Comparison of ENCODE assay signal across 10 cellular contexts in the genomic region with DNA sequence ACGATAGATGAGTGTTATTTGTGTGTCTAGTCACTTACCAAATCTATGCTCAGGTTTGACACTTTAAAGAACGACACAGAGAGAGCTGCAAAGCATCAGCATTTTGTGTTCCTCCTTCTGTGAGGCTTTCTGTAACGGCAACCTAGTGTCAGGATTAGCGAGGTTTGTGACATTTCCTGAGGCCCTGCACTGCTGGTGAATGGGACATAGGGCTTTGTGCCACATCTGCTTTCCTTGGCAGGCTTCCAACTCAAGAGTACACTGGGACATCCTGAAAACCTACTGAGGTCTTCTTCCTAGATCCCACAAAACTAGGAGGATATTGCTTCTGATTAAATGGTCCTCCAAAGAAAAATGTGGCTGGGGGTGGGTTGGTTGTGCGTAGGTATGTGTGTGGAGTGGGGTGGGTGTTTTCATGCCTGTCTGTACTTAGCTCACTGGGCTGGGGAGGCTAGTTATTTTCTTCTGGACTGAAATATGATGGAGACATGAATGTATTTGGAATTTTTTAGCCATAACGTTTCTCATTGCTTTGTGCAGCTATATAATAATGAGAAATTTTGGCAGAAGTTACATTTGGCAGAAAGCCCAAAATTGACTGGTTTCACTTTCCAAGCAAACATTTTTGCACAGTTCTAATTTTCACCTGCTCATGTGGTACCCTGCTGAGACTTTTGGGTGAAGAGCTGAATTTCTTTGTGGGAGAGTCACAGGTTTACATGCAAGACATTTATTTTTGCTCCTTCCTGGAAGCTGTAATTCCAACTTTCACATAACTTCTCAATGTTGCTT.
DNase-seq lines count a peak whose midpoint lies in the region; ATAC-seq lines count a peak whose summit lies in the region.
"Had no signal": no experiment of that assay in that cellular context is flagged by ENCODE, and none has a peak within 500 bp of the region (broad histone marks: within the 10 kb centered on the region; RNA-seq: fewer than 3 reads in every experiment).

No MANE protein-coding gene starts in this region.

- 15% methylated on average over 6 of the region's 6 CpGs for WGBS in right cardiac atrium

- peak; percentile 83 to 84 for ATAC-seq in right cardiac atrium
- ATAC-seq in HG02571 (IDR thresholded peaks at IDR 0.05; ENCODE audit: unreplicated experiment) = no peak
- no peak for ATAC-seq in HG03342 (IDR thresholded peaks at IDR 0.05; ENCODE audit: unreplicated experiment)

- H3K36me3 ChIP-seq in BLaER1 (no peaks in the 10 kb centered on the region), SJCRH30 (no peaks in the 10 kb centered on the region)

- H3K27me3 ChIP-seq in BLaER1 = no peaks in the 10 kb centered on the region
- 0 out of 2 replicates have a peak, but pooled peaks cover 2% of the 10 kb centered on the region for H3K27me3 ChIP-seq in SJCRH30
- no peaks in the 10 kb centered on the region for H3K27me3 ChIP-seq in right cardiac atrium (ENCODE audit: control insufficient read depth, insufficient read depth)

- no peak overlapping the region for H3K4me3 ChIP-seq in BLaER1
- no peak overlapping the region for H3K4me3 ChIP-seq in SJCRH30
- peak overlapping the region; percentile 6 for H3K4me3 ChIP-seq in right cardiac atrium (ENCODE audit: low read length)

- no peaks in the 10 kb centered on the region for H3K9me3 ChIP-seq in BLaER1
- no peaks in the 10 kb centered on the region for H3K9me3 ChIP-seq in SJCRH30 (replicated peaks)
- no peaks in the 10 kb centered on the region for H3K9me3 ChIP-seq in right cardiac atrium (ENCODE audit: control insufficient read depth, low read length)

- H3K27ac ChIP-seq in BLaER1 = peak overlapping the region; percentile 41
- H3K27ac ChIP-seq in SJCRH30 = no peak overlapping the region
- H3K27ac ChIP-seq in right cardiac atrium (ENCODE audit: low read length) = peak overlapping the region; percentile 82
- H3K27ac ChIP-seq: epithelial cell of prostate had no signal

- peak overlapping the region; percentile 67 for H3K4me2 ChIP-seq in BLaER1

- no peaks in the 10 kb centered on the region for H4K20me1 ChIP-seq in BLaER1

- H3K4me1 ChIP-seq in BLaER1 (peaks cover 30% of the 10 kb centered on the region), SJCRH30 (peaks cover 16% of the 10 kb centered on the region), right cardiac atrium (ENCODE audit: control insufficient read depth, insufficient read depth, low read length) (peaks cover 7% of the 10 kb centered on the region)

- in situ Hi-C loops in KBM-7 (cut with MboI; ENCODE audit: low pct_unique_long_range_greater_than_20kb, low sequenced_read_pairs) = no loop called here

- intact Hi-C loops in right cardiac atrium (cut with DNase I) = no loop called here

- H3K9ac ChIP-seq in BLaER1 = no peak overlapping the region

- DNase-seq in KBM-7 = peak; percentile 29
- DNase-seq in SJCRH30 = peak; percentile 57 to 84
- DNase-seq in right cardiac atrium = peak; percentile 42 to 65 (median 43)
- no peak for DNase-seq in medulla oblongata (ENCODE audit: extremely low spot score)
- no peak for DNase-seq in NCI-H146 (lab: John Stamatoyannopoulos, UW)
- DNase-seq: activated CD4-positive, alpha-beta T cell treated with anti-CD3 and anti-CD28 coated beads for 48 hours had no signal

Comparison
In these comparisons a context has a peak if more than half of its experiments do, and no peak if none do; other contexts are left out.
1. DNase-seq: peak in KBM-7 (single experiment), SJCRH30 (2 of 2) and right cardiac atrium (3 of 3); none in medulla oblongata (single experiment) and NCI-H146 (single experiment).
2. ATAC-seq: peak in right cardiac atrium (2 of 2); none in HG02571 (single experiment) and HG03342 (single experiment).